ENCODE assay signal across 8 cellular contexts in the genomic region with DNA sequence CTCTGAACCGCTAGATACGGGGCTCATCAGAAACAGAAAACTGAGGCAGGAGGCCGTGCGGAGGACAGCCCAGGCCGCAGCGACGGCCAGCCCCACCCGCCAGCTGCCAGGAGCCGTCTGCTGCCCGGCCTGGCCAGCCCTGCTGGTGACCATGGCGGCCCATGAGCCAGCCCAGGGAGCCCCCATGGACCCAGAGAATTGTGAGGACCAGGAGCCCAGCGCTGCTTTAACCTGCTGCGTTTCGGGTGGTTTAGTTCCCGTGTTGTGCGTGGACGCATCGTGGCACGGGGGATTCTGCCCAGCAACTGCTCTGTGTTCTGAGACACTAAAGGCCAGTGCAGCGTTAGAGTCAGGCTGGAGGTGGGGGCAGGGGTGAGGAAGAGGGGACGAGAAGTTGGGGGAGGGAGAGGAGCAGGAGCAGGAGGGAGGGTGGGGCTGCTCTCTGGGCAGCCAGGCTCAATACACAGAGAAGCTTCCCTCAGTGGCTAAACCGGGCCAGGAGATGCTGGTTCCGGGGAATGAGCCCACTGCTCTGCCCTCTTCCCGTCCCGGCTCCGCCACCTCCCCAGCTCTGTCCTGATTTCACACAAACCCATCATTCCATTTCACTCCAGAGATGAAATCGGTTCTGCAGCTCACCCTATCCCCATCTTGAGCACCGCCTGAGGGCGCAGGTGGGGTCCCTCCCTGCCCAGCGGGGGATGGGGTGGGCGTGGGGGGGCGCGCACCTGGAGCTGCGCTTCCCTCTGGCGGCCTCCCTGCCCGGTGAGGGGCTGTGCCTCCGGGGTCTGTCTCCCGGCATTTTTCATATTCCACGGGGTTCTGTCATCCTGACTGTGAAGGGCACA. TPM values are rescaled to one million over a fixed set of nuclear protein-coding genes. Genes with fewer than 3 reads are reported as not detected.
DNase-seq lines count a peak whose midpoint lies in the region; ATAC-seq and TF ChIP-seq lines count a peak whose summit lies in the region.

No MANE protein-coding gene starts in this region.

- peak overlapping the region; percentile 67 to 72 for H3K27ac ChIP-seq in left lung
- peak overlapping the region; percentile 88 for H3K27ac ChIP-seq in thymus (ENCODE audit: low read depth)

- H3K4me3 ChIP-seq in adipocyte (ENCODE audit: low read length) (peak overlapping the region; percentile 79), left lung (peak overlapping the region; percentile 37 to 55), thymus (ENCODE audit: low read length) (peak overlapping the region; percentile 80)

- peaks cover 22% of the 10 kb centered on the region for H3K4me1 Mint-ChIP-seq in T-helper 2 cell treated with Interferon-gamma antibody and Interleukin-4, amounts not matched to agents 5 μg/mL and 100 μg/mL, for 36 hours (ENCODE audit: low read depth)

- H3K9me3 Mint-ChIP-seq in T-helper 2 cell treated with Interferon-gamma antibody and Interleukin-4, amounts not matched to agents 5 μg/mL and 100 μg/mL, for 36 hours: peaks cover 7% of the 10 kb centered on the region

- no peak for TF ChIP-seq CTCF in left lung (IDR thresholded peaks at IDR 0.05)

- H3K9me3 ChIP-seq in adipocyte (ENCODE audit: control insufficient read depth, low read length) (peaks cover 7% of the 10 kb centered on the region), left lung (peaks cover 0 to 6% of the 10 kb centered on the region in 2 donors), thymus (ENCODE audit: control insufficient read depth) (peaks cover 2% of the 10 kb centered on the region)

- 62% methylated on average over 39 of the region's 39 CpGs for WGBS in thymus

- peaks cover 9% of the 10 kb centered on the region for H3K36me3 Mint-ChIP-seq in T-helper 2 cell treated with Interferon-gamma antibody and Interleukin-4, amounts not matched to agents 5 μg/mL and 100 μg/mL, for 36 hours (ENCODE audit: low read depth)

- H3K4me1 ChIP-seq in adipocyte (ENCODE audit: control insufficient read depth, insufficient read depth, low read length) (peaks cover 5% of the 10 kb centered on the region), left lung (peaks cover 5 to 33% of the 10 kb centered on the region in 2 donors), thymus (ENCODE audit: control insufficient read depth, insufficient read depth, low read length) (peaks cover 39% of the 10 kb centered on the region)

- H3K36me3 ChIP-seq in adipocyte (ENCODE audit: control insufficient read depth, insufficient read depth, low read length, severe bottlenecking) (no peaks in the 10 kb centered on the region), left lung (no peaks in the 10 kb centered on the region), thymus (ENCODE audit: control insufficient read depth, insufficient read depth) (no peaks in the 10 kb centered on the region)

- H3K27me3 ChIP-seq in adipocyte (replicated peaks; ENCODE audit: control insufficient read depth, insufficient read depth, low read length) (peaks cover 25% of the 10 kb centered on the region), left lung (peaks cover 0 to 90% of the 10 kb centered on the region in 2 donors), thymus (ENCODE audit: control insufficient read depth, insufficient read depth) (no peaks in the 10 kb centered on the region)

- H3K9ac ChIP-seq in adipocyte (ENCODE audit: low read length): peak overlapping the region; percentile 75

- H3K27me3 Mint-ChIP-seq in T-helper 2 cell treated with Interferon-gamma antibody and Interleukin-4, amounts not matched to agents 5 μg/mL and 100 μg/mL, for 36 hours (ENCODE audit: low read depth): peaks cover 15% of the 10 kb centered on the region

- DNase-seq in T-helper 2 cell treated with Interferon-gamma antibody and Interleukin-4, amounts not matched to agents 5 μg/mL and 100 μg/mL, for 36 hours (ENCODE audit: low spot score): no peak
- DNase-seq in T-helper 2 cell (no peak), adipocyte (ENCODE audit: low read depth) (no peak), left lung (peak in 1 of 2 donors; percentile 71), 8988T (no peak), NCI-H526 (lab: John Stamatoyannopoulos, UW) (no peak)

- H3K4me3 Mint-ChIP-seq in T-helper 2 cell treated with Interferon-gamma antibody and Interleukin-4, amounts not matched to agents 5 μg/mL and 100 μg/mL, for 36 hours: peak overlapping the region; percentile 95

- intact Hi-C loops in left lung (cut with DNase I): no loop called here

- no peak for ATAC-seq in left lung
- ATAC-seq in HG03108 (IDR thresholded peaks at IDR 0.05; ENCODE audit: unreplicated experiment): no peak

- H3K27ac Mint-ChIP-seq in T-helper 2 cell treated with Interferon-gamma antibody and Interleukin-4, amounts not matched to agents 5 μg/mL and 100 μg/mL, for 36 hours: peak overlapping the region; percentile 88

RNA-seq across cellular contexts. Expression of gene NOC4L, which starts 44.4 kb away (rescaled TPM):
- 10 to 100 TPM; 11.0 to 19.6 TPM for total RNA-seq in left lung
- polyA plus RNA-seq in thymus: 41.6 TPM

RNA-seq across cellular contexts. Expression of gene DDX51, which starts 44.6 kb away (rescaled TPM):
- 10 to 100 TPM; 11.7 to 15.1 TPM for total RNA-seq in left lung
- 35.3 TPM for polyA plus RNA-seq in thymus
